ENCODE assay signal across 8 cellular contexts in genomic region chr6:157823001-157823522, GRCh38. TPM values are rescaled to one million over a fixed set of nuclear protein-coding genes. Genes with fewer than 3 reads are reported as not detected.
DNase-seq lines count a peak whose midpoint lies in the region; ATAC-seq and TF ChIP-seq lines count a peak whose summit lies in the region.

Gene SNX9 (plus strand): TSS chr6:157823246. CDS start chr6:157823435, 189 bp downstream.

- H3K27ac ChIP-seq in ectodermal cell (ENCODE audit: insufficient read depth, low read depth, low read length, poor library complexity, severe bottlenecking) (no peak within 1 kb of the TSS), lower lobe of right lung (peak within 1 kb of the TSS; percentile 92)

- H3K4me1 Mint-ChIP-seq in activated CD4-positive, alpha-beta memory T cell treated with anti-CD3 and anti-CD28 coated beads, Interleukin-2, amount 10 ng/mL, durations not matched to agents 7 days and 5 days: peaks cover 23% of the 10 kb centered on the region

- H3K27me3 Mint-ChIP-seq in activated CD4-positive, alpha-beta memory T cell treated with anti-CD3 and anti-CD28 coated beads, Interleukin-2, amount 10 ng/mL, durations not matched to agents 7 days and 5 days: peaks cover 35% of the 10 kb centered on the region

- peaks cover 23% of the 10 kb centered on the region for H3K36me3 Mint-ChIP-seq in activated CD4-positive, alpha-beta memory T cell treated with anti-CD3 and anti-CD28 coated beads, Interleukin-2, amount 10 ng/mL, durations not matched to agents 7 days and 5 days (ENCODE audit: low read depth)

- peak; percentile 31 for DNase-seq in A172 (ENCODE audit: low spot score)
- DNase-seq in NCI-H460 (ENCODE audit: extremely low read depth, low read depth): peak; percentile 44
- DNase-seq in activated CD4-positive, alpha-beta memory T cell treated with anti-CD3 and anti-CD28 coated beads, Interleukin-2, amount 10 ng/mL, durations not matched to agents 7 days and 5 days: peak; percentile 71
- peak; percentile 85 for DNase-seq in lower lobe of right lung
- peak; percentile 30 to 49 (median 42) for DNase-seq in stimulated activated CD4-positive, alpha-beta T cell treated with anti-CD3 and anti-CD28 coated beads, TNF-alpha, amount 100 ng/mL, for 1 hour (ENCODE audit: low read depth in 3 of 3, low spot score in 1 of 3)

- peak within 1 kb of the TSS; percentile 86 for H3K4me3 Mint-ChIP-seq in activated CD4-positive, alpha-beta memory T cell treated with anti-CD3 and anti-CD28 coated beads, Interleukin-2, amount 10 ng/mL, durations not matched to agents 7 days and 5 days

- H3K4me3 ChIP-seq in ectodermal cell (ENCODE audit: insufficient read depth, low read depth, low read length): peak within 1 kb of the TSS; percentile 81
- H3K4me3 ChIP-seq in lower lobe of right lung: peak within 1 kb of the TSS; percentile 75

- peaks cover 20% of the 10 kb centered on the region for H3K27me3 ChIP-seq in ectodermal cell (ENCODE audit: control insufficient read depth, insufficient read depth, low read length, poor library complexity, severe bottlenecking)
- H3K27me3 ChIP-seq in lower lobe of right lung (ENCODE audit: low read depth): peaks cover 12% of the 10 kb centered on the region

- H3K36me3 ChIP-seq in ectodermal cell (ENCODE audit: control insufficient read depth, insufficient read depth, low read length): no peaks in the 10 kb centered on the region
- no peaks in the 10 kb centered on the region for H3K36me3 ChIP-seq in lower lobe of right lung

- CTCF ChIA-PET in activated CD4-positive, alpha-beta memory T cell treated with anti-CD3 and anti-CD28 coated beads, Interleukin-2, amount 10 ng/mL, durations not matched to agents 7 days and 5 days (lab: Charles Lee): no interaction called here

- peak within 1 kb of the TSS; percentile 82 for H3K27ac Mint-ChIP-seq in activated CD4-positive, alpha-beta memory T cell treated with anti-CD3 and anti-CD28 coated beads, Interleukin-2, amount 10 ng/mL, durations not matched to agents 7 days and 5 days

- no peaks in the 10 kb centered on the region for H3K9me3 Mint-ChIP-seq in activated CD4-positive, alpha-beta memory T cell treated with anti-CD3 and anti-CD28 coated beads, Interleukin-2, amount 10 ng/mL, durations not matched to agents 7 days and 5 days

- peaks cover 4% of the 10 kb centered on the region for H3K4me1 ChIP-seq in ectodermal cell (ENCODE audit: control insufficient read depth, insufficient read depth, low read length)
- H3K4me1 ChIP-seq in lower lobe of right lung: peaks cover 24% of the 10 kb centered on the region

- TF ChIP-seq CTCF in lower lobe of right lung (IDR thresholded peaks at IDR 0.05): no peak

- TF ChIP-seq POLR2A in GM18505 (IDR thresholded peaks at IDR 0.05; ENCODE audit: borderline replicate concordance, extremely low read depth, insufficient read depth, insufficient read length): no peak

- intact Hi-C loops in lower lobe of right lung (cut with DNase I): no loop called here

- WGBS in ectodermal cell, 2 experiments: 0 to 1% methylated on average over 91 of the region's 91 CpGs

- no peaks in the 10 kb centered on the region for H3K9me3 ChIP-seq in ectodermal cell (ENCODE audit: control insufficient read depth, low read length)
- H3K9me3 ChIP-seq in lower lobe of right lung: no peaks in the 10 kb centered on the region

- POLR2A ChIA-PET in activated CD4-positive, alpha-beta memory T cell treated with anti-CD3 and anti-CD28 coated beads, Interleukin-2, amount 10 ng/mL, durations not matched to agents 7 days and 5 days (lab: Charles Lee): interaction anchor here (0.8 kb wide), 1 partner anchor 67 kb away, joined by 3 read pairs; no protein-coding TSS in a partner anchor

- ATAC-seq in GM18505 (IDR thresholded peaks at IDR 0.05; ENCODE audit: unreplicated experiment) (peak; percentile 70), HG02973 (IDR thresholded peaks at IDR 0.05; ENCODE audit: unreplicated experiment) (peak; percentile 57), lower lobe of right lung (peak; percentile 91 to 95)

RNA-seq across cellular contexts. Expression of gene SNX9, which starts in this region (rescaled TPM):
- total RNA-seq in A172 (2014; rRNA removed; shearing (Covaris generic)): 22.5 and 24.5 TPM in 2 replicates
- total RNA-seq in NCI-H460 (2014; rRNA removed; shearing (Covaris generic)): 27.2 and 35.3 TPM in 2 replicates
- 11.1 and 15.6 TPM in 2 replicates for polyA plus RNA-seq in NCI-H460 (2014; cell fraction: nucleus; rRNA removed)
- total RNA-seq in activated CD4-positive, alpha-beta memory T cell treated with anti-CD3 and anti-CD28 coated beads, Interleukin-2, amount 10 ng/mL, durations not matched to agents 7 days and 5 days: 10 to 100 TPM; 39.8 to 40.1 TPM
- polyA plus RNA-seq in ectodermal cell (2013, experiment 1 of 4): 14.8 TPM
- 15.7 TPM for polyA plus RNA-seq in ectodermal cell (2013, experiment 2 of 4)
- 12.3 TPM for polyA plus RNA-seq in ectodermal cell (2013, experiment 3 of 4)
- polyA plus RNA-seq in ectodermal cell (2013, experiment 4 of 4): 12.5 TPM
- total RNA-seq in lower lobe of right lung: 25.0 TPM

Comparison
In these comparisons a context has a peak if more than half of its experiments do, and no peak if none do; other contexts are left out.
1. DNase-seq: peak in every context shown above with its lines; median percentile 85 in lower lobe of right lung; 71 in activated CD4-positive, alpha-beta memory T cell treated with anti-CD3 and anti-CD28 coated beads, Interleukin-2, amount 10 ng/mL, durations not matched to agents 7 days and 5 days; 44 in NCI-H460; 42 in stimulated activated CD4-positive, alpha-beta T cell treated with anti-CD3 and anti-CD28 coated beads, TNF-alpha, amount 100 ng/mL, for 1 hour; 31 in A172.